ENCODE assay signal across 2 cellular contexts in the genomic region with DNA sequence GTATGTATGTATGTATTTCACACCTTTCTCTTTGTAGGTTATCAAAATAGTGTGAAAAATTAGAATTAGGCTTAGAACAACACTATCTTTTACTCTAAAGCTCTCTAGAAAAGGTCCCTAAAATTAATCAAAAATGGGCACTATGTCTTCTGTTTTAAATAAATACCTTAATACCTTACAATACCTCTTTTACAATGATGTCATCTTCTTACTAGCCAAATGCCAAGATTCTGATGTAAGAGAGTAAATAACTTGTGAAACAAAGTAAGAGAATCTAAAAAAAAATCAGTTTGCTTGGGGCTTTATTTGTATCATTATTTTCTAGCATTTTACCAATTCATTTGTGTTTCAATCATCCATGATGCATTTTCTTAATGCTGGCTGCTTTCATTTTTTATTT.
TF ChIP-seq lines count a peak whose summit lies in the region.

No MANE protein-coding gene starts in this region.

TF ChIP-seq in SK-N-SH, 30 proteins besides CTCF, POLR2A, EP300 and RAD21 (continued from another document):
- no peak for TF ChIP-seq FOSL2 (IDR thresholded peaks at IDR 0.05; ENCODE audit: borderline replicate concordance, low read depth)
- no peak for TF ChIP-seq TCF12 (IDR thresholded peaks at IDR 0.05)
- TF ChIP-seq CHD2 (IDR thresholded peaks at IDR 0.05; ENCODE audit: low read length, partially characterized antibody) = no peak
- TF ChIP-seq, protein P1, sequence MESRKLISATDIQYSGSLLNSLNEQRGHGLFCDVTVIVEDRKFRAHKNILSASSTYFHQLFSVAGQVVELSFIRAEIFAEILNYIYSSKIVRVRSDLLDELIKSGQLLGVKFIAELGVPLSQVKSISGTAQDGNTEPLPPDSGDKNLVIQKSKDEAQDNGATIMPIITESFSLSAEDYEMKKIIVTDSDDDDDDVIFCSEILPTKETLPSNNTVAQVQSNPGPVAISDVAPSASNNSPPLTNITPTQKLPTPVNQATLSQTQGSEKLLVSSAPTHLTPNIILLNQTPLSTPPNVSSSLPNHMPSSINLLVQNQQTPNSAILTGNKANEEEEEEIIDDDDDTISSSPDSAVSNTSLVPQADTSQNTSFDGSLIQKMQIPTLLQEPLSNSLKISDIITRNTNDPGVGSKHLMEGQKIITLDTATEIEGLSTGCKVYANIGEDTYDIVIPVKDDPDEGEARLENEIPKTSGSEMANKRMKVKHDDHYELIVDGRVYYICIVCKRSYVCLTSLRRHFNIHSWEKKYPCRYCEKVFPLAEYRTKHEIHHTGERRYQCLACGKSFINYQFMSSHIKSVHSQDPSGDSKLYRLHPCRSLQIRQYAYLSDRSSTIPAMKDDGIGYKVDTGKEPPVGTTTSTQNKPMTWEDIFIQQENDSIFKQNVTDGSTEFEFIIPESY (IDR thresholded peaks at IDR 0.05; ENCODE audit: borderline replicate concordance, low read depth) = no peak
- TF ChIP-seq RXRA (IDR thresholded peaks at IDR 0.05; ENCODE audit: borderline replicate concordance, low read depth) = no peak
- no peak for TF ChIP-seq NRF1 (IDR thresholded peaks at IDR 0.05; ENCODE audit: low read depth, low read length)
- TF ChIP-seq, protein P2, sequence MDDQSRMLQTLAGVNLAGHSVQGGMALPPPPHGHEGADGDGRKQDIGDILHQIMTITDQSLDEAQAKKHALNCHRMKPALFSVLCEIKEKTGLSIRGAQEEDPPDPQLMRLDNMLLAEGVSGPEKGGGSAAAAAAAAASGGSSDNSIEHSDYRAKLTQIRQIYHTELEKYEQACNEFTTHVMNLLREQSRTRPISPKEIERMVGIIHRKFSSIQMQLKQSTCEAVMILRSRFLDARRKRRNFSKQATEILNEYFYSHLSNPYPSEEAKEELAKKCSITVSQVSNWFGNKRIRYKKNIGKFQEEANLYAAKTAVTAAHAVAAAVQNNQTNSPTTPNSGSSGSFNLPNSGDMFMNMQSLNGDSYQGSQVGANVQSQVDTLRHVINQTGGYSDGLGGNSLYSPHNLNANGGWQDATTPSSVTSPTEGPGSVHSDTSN (IDR thresholded peaks at IDR 0.05) = no peak

TF ChIP-seq in SK-N-SH treated with all-trans-retinoic acid at 6 μM for 48 hours, 23 proteins besides CTCF, POLR2A, EP300 and RAD21 (continued from another document):
- TF ChIP-seq, protein P3, sequence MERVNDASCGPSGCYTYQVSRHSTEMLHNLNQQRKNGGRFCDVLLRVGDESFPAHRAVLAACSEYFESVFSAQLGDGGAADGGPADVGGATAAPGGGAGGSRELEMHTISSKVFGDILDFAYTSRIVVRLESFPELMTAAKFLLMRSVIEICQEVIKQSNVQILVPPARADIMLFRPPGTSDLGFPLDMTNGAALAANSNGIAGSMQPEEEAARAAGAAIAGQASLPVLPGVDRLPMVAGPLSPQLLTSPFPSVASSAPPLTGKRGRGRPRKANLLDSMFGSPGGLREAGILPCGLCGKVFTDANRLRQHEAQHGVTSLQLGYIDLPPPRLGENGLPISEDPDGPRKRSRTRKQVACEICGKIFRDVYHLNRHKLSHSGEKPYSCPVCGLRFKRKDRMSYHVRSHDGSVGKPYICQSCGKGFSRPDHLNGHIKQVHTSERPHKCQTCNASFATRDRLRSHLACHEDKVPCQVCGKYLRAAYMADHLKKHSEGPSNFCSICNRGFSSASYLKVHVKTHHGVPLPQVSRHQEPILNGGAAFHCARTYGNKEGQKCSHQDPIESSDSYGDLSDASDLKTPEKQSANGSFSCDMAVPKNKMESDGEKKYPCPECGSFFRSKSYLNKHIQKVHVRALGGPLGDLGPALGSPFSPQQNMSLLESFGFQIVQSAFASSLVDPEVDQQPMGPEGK (CRISPR knock-in tag; IDR thresholded peaks at IDR 0.05; ENCODE audit: borderline replicate concordance) = no peak
- TF ChIP-seq TOX (CRISPR knock-in tag; IDR thresholded peaks at IDR 0.05; ENCODE audit: borderline replicate concordance) (no peak), CSDC2 (CRISPR knock-in tag; IDR thresholded peaks at IDR 0.05) (no peak), SNAI2 (CRISPR knock-in tag; IDR thresholded peaks at IDR 0.05) (no peak), BACH2 (CRISPR knock-in tag; IDR thresholded peaks at IDR 0.05; ENCODE audit: borderline replicate concordance) (no peak), ZFP30 (CRISPR knock-in tag; IDR thresholded peaks at IDR 0.05) (no peak), ZC3H10 (CRISPR knock-in tag; IDR thresholded peaks at IDR 0.05) (no peak), PPARA (CRISPR knock-in tag; IDR thresholded peaks at IDR 0.05; ENCODE audit: borderline replicate concordance) (no peak), ISL1 (CRISPR knock-in tag; IDR thresholded peaks at IDR 0.05) (no peak), ZNF565 (CRISPR knock-in tag; conservative IDR thresholded peaks at IDR 0.05; ENCODE audit: low read depth) (no peak), RARB (CRISPR knock-in tag; IDR thresholded peaks at IDR 0.05) (no peak), OSR1 (CRISPR knock-in tag; IDR thresholded peaks at IDR 0.05) (no peak), ZNF8 (CRISPR knock-in tag; IDR thresholded peaks at IDR 0.05) (no peak), ZNF70 (CRISPR knock-in tag; IDR thresholded peaks at IDR 0.05) (no peak), ARNTL (CRISPR knock-in tag; IDR thresholded peaks at IDR 0.05; ENCODE audit: borderline replicate concordance, low read depth) (no peak)
- TF ChIP-seq, protein P4, sequence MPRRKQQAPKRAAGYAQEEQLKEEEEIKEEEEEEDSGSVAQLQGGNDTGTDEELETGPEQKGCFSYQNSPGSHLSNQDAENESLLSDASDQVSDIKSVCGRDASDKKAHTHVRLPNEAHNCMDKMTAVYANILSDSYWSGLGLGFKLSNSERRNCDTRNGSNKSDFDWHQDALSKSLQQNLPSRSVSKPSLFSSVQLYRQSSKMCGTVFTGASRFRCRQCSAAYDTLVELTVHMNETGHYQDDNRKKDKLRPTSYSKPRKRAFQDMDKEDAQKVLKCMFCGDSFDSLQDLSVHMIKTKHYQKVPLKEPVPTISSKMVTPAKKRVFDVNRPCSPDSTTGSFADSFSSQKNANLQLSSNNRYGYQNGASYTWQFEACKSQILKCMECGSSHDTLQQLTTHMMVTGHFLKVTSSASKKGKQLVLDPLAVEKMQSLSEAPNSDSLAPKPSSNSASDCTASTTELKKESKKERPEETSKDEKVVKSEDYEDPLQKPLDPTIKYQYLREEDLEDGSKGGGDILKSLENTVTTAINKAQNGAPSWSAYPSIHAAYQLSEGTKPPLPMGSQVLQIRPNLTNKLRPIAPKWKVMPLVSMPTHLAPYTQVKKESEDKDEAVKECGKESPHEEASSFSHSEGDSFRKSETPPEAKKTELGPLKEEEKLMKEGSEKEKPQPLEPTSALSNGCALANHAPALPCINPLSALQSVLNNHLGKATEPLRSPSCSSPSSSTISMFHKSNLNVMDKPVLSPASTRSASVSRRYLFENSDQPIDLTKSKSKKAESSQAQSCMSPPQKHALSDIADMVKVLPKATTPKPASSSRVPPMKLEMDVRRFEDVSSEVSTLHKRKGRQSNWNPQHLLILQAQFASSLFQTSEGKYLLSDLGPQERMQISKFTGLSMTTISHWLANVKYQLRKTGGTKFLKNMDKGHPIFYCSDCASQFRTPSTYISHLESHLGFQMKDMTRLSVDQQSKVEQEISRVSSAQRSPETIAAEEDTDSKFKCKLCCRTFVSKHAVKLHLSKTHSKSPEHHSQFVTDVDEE (CRISPR knock-in tag; IDR thresholded peaks at IDR 0.05) = no peak
- TF ChIP-seq, protein P5, sequence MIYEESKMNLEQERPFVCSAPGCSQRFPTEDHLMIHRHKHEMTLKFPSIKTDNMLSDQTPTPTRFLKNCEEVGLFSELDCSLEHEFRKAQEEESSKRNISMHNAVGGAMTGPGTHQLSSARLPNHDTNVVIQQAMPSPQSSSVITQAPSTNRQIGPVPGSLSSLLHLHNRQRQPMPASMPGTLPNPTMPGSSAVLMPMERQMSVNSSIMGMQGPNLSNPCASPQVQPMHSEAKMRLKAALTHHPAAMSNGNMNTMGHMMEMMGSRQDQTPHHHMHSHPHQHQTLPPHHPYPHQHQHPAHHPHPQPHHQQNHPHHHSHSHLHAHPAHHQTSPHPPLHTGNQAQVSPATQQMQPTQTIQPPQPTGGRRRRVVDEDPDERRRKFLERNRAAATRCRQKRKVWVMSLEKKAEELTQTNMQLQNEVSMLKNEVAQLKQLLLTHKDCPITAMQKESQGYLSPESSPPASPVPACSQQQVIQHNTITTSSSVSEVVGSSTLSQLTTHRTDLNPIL (CRISPR knock-in tag; IDR thresholded peaks at IDR 0.05; ENCODE audit: low read depth) = no peak
- TF ChIP-seq, protein P6, sequence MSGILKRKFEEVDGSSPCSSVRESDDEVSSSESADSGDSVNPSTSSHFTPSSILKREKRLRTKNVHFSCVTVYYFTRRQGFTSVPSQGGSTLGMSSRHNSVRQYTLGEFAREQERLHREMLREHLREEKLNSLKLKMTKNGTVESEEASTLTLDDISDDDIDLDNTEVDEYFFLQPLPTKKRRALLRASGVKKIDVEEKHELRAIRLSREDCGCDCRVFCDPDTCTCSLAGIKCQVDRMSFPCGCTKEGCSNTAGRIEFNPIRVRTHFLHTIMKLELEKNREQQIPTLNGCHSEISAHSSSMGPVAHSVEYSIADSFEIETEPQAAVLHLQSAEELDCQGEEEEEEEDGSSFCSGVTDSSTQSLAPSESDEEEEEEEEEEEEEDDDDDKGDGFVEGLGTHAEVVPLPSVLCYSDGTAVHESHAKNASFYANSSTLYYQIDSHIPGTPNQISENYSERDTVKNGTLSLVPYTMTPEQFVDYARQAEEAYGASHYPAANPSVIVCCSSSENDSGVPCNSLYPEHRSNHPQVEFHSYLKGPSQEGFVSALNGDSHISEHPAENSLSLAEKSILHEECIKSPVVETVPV (CRISPR knock-in tag; IDR thresholded peaks at IDR 0.05) = no peak
TF ChIP-seq in SK-N-SH treated with all-trans-retinoic acid at 6 μM for 48 hours: peak in this region for 0.
